Comparison of ENCODE assay signal across 8 cellular contexts in the genomic region with DNA sequence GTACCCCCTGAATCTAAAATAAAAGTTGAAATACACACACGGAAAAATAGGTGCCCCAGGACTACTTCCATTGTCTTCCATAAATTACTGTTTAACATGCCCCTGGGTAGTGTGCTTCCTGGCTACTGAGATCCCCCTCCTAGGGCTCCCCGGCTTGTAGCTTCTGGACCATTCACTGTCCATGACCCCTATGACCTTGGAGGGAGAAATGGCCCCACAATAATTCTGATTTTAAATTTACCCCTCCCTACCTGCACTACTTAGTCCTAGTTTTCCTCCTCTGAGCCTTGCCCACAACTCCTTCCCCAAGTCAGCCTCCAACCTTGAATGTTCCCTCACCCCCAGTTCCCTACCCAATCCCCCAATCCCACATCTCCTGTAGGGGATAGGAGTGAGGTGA. TPM values are rescaled to one million over a fixed set of nuclear protein-coding genes. Genes with fewer than 3 reads are reported as not detected.
DNase-seq lines count a peak whose midpoint lies in the region; ATAC-seq and TF ChIP-seq lines count a peak whose summit lies in the region.

No MANE protein-coding gene starts in this region.

- WGBS in liver, result 22% methylated on average over 2 of the region's 2 CpGs

- H3K27ac Mint-ChIP-seq in activated naive CD8-positive, alpha-beta T cell treated with anti-CD3 and anti-CD28 coated beads for 36 hours, result peak overlapping the region; percentile 82
- peak overlapping the region in 1 of 2 donors; percentile 84 for H3K27ac Mint-ChIP-seq in stimulated activated naive CD8-positive, alpha-beta T cell treated with anti-CD3 and anti-CD28 coated beads, Interleukin-15, amount 100 ng/mL, for 72 hours

- ATAC-seq in stimulated activated naive CD8-positive, alpha-beta T cell treated with anti-CD3 and anti-CD28 coated beads, Interleukin-15, amount 100 ng/mL, for 72 hours, result no peak
- ATAC-seq in HG03521 (IDR thresholded peaks at IDR 0.05; ENCODE audit: unreplicated experiment), result no peak

- H3K9me3 ChIP-seq in KOPT-K1 (ENCODE audit: insufficient read depth, low read length, poor library complexity, severe bottlenecking) (no peaks in the 10 kb centered on the region), liver (ENCODE audit: control insufficient read depth in 4 of 4, low read length in 3 of 4) (no peaks in the 10 kb centered on the region)

- H3K4me1 Mint-ChIP-seq in activated naive CD8-positive, alpha-beta T cell treated with anti-CD3 and anti-CD28 coated beads for 36 hours, result peaks cover 59% of the 10 kb centered on the region
- peaks cover 64% of the 10 kb centered on the region for H3K4me1 Mint-ChIP-seq in stimulated activated naive CD8-positive, alpha-beta T cell treated with anti-CD3 and anti-CD28 coated beads, Interleukin-15, amount 100 ng/mL, for 72 hours

- no peak for DNase-seq in activated naive CD8-positive, alpha-beta T cell treated with anti-CD3 and anti-CD28 coated beads for 36 hours
- DNase-seq in stimulated activated naive CD8-positive, alpha-beta T cell treated with anti-CD3 and anti-CD28 coated beads, Interleukin-15, amount 100 ng/mL, for 72 hours, result no peak
- no peak for DNase-seq in NCI-H1694 treated with DMSO at 0.1 percent for 48 hours (lab: John Stamatoyannopoulos, UW)
- no peak for DNase-seq in hypothalamus (lab: John Stamatoyannopoulos, UW)
- DNase-seq in NCI-H510A treated with DMSO at 0.1 percent for 48 hours (lab: John Stamatoyannopoulos, UW), result no peak

- H3K27me3 ChIP-seq in liver (ENCODE audit: control insufficient read depth in 4 of 4, insufficient read depth in 4 of 4, low read length in 3 of 4), result no peaks in the 10 kb centered on the region

- TF ChIP-seq CTCF in liver (IDR thresholded peaks at IDR 0.05; ENCODE audit: low read depth, low read length, missing input control), result no peak

- peaks cover 11 to 79% (median 57%) of the 10 kb centered on the region in 4 donors for H3K4me1 ChIP-seq in liver (ENCODE audit: control insufficient read depth in 4 of 4, insufficient read depth in 4 of 4, low read length in 3 of 4)

- H3K9me3 Mint-ChIP-seq in activated naive CD8-positive, alpha-beta T cell treated with anti-CD3 and anti-CD28 coated beads for 36 hours, result no peaks in the 10 kb centered on the region
- H3K9me3 Mint-ChIP-seq in stimulated activated naive CD8-positive, alpha-beta T cell treated with anti-CD3 and anti-CD28 coated beads, Interleukin-15, amount 100 ng/mL, for 72 hours, result no peaks in the 10 kb centered on the region

- H3K4me3 Mint-ChIP-seq in activated naive CD8-positive, alpha-beta T cell treated with anti-CD3 and anti-CD28 coated beads for 36 hours, result no peak overlapping the region
- H3K4me3 Mint-ChIP-seq in stimulated activated naive CD8-positive, alpha-beta T cell treated with anti-CD3 and anti-CD28 coated beads, Interleukin-15, amount 100 ng/mL, for 72 hours, result peak overlapping the region; percentile 36 to 50

- peak overlapping the region; percentile 8 to 57 for H3K9ac ChIP-seq in liver (ENCODE audit: low read depth in 1 of 2, low read length in 2 of 2)

- H3K27ac ChIP-seq in KOPT-K1 (ENCODE audit: low read depth, low read length, poor library complexity, severe bottlenecking) (peak overlapping the region; percentile 69), liver (ENCODE audit: low read depth in 1 of 2, low read length in 2 of 2) (peak overlapping the region; percentile 86 to 99)

- H3K4me3 ChIP-seq in liver (ENCODE audit: low read depth in 1 of 3, low read length in 3 of 3), result no peak overlapping the region

- H3K27me3 Mint-ChIP-seq in activated naive CD8-positive, alpha-beta T cell treated with anti-CD3 and anti-CD28 coated beads for 36 hours, result no peaks in the 10 kb centered on the region
- no peaks in the 10 kb centered on the region for H3K27me3 Mint-ChIP-seq in stimulated activated naive CD8-positive, alpha-beta T cell treated with anti-CD3 and anti-CD28 coated beads, Interleukin-15, amount 100 ng/mL, for 72 hours

- H3K36me3 Mint-ChIP-seq in activated naive CD8-positive, alpha-beta T cell treated with anti-CD3 and anti-CD28 coated beads for 36 hours, result no peaks in the 10 kb centered on the region

- no peaks in the 10 kb centered on the region for H3K36me3 ChIP-seq in KOPT-K1 (ENCODE audit: insufficient read depth, low read length)
- no peaks in the 10 kb centered on the region for H3K36me3 ChIP-seq in liver (ENCODE audit: control insufficient read depth in 4 of 4, insufficient read depth in 3 of 4, low read depth in 1 of 4, low read length in 3 of 4)

- no peak for TF ChIP-seq RAD21 in liver (IDR thresholded peaks at IDR 0.05)

TF ChIP-seq in liver, 16 proteins besides CTCF, POLR2A, EP300 and RAD21:
- TF ChIP-seq FOXA1 (IDR thresholded peaks at IDR 0.05) (no peak), RXRA (IDR thresholded peaks at IDR 0.05) (no peak), NR2F2 (IDR thresholded peaks at IDR 0.05) (no peak), SP1 (IDR thresholded peaks at IDR 0.05) (no peak), JUND (IDR thresholded peaks at IDR 0.05) (no peak), HNF4G (IDR thresholded peaks at IDR 0.05) (no peak), HNF4A (conservative IDR thresholded peaks at IDR 0.05) (no peak), EGR1 (IDR thresholded peaks at IDR 0.05; ENCODE audit: low read depth in 2 of 2) (no peak), FOXA2 (IDR thresholded peaks at IDR 0.05) (no peak), TAF1 (conservative IDR thresholded peaks at IDR 0.05) (no peak), YY1 (IDR thresholded peaks at IDR 0.05) (no peak)
- TF ChIP-seq, protein P1, sequence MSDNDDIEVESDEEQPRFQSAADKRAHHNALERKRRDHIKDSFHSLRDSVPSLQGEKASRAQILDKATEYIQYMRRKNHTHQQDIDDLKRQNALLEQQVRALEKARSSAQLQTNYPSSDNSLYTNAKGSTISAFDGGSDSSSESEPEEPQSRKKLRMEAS (IDR thresholded peaks at IDR 0.05), result no peak
- TF ChIP-seq, protein P2, sequence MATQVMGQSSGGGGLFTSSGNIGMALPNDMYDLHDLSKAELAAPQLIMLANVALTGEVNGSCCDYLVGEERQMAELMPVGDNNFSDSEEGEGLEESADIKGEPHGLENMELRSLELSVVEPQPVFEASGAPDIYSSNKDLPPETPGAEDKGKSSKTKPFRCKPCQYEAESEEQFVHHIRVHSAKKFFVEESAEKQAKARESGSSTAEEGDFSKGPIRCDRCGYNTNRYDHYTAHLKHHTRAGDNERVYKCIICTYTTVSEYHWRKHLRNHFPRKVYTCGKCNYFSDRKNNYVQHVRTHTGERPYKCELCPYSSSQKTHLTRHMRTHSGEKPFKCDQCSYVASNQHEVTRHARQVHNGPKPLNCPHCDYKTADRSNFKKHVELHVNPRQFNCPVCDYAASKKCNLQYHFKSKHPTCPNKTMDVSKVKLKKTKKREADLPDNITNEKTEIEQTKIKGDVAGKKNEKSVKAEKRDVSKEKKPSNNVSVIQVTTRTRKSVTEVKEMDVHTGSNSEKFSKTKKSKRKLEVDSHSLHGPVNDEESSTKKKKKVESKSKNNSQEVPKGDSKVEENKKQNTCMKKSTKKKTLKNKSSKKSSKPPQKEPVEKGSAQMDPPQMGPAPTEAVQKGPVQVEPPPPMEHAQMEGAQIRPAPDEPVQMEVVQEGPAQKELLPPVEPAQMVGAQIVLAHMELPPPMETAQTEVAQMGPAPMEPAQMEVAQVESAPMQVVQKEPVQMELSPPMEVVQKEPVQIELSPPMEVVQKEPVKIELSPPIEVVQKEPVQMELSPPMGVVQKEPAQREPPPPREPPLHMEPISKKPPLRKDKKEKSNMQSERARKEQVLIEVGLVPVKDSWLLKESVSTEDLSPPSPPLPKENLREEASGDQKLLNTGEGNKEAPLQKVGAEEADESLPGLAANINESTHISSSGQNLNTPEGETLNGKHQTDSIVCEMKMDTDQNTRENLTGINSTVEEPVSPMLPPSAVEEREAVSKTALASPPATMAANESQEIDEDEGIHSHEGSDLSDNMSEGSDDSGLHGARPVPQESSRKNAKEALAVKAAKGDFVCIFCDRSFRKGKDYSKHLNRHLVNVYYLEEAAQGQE (IDR thresholded peaks at IDR 0.05), result no peak
- TF ChIP-seq, protein P3, sequence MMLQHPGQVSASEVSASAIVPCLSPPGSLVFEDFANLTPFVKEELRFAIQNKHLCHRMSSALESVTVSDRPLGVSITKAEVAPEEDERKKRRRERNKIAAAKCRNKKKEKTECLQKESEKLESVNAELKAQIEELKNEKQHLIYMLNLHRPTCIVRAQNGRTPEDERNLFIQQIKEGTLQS (IDR thresholded peaks at IDR 0.05), result no peak
TF ChIP-seq in liver: peak in this region for 0.

RNA-seq across cellular contexts. Expression of a gene that starts 9.6 kb away (rescaled TPM):
- total RNA-seq in activated naive CD8-positive, alpha-beta T cell treated with anti-CD3 and anti-CD28 coated beads for 36 hours, result 10 to 100 TPM; 62.7 to 66.7 TPM
- 10 to 100 TPM; 24.0 to 43.7 TPM for total RNA-seq in liver
- polyA plus RNA-seq in liver, result 10 to 100 TPM in 1 of 2 donors, 1 to 10 TPM in 1; 7.9 to 23.1 TPM

RNA-seq across cellular contexts. Expression of a gene that starts 11.8 kb away (rescaled TPM):
- 1 to 10 TPM; 4.8 to 5.8 TPM for total RNA-seq in activated naive CD8-positive, alpha-beta T cell treated with anti-CD3 and anti-CD28 coated beads for 36 hours
- 1 to 10 TPM in 1 of 2 donors, under 1 TPM in 1; 0.84 to 2.3 TPM for total RNA-seq in liver
- polyA plus RNA-seq in liver, result 10 to 100 TPM in 1 of 2 donors, 1 to 10 TPM in 1; 8.8 to 13.7 TPM

RNA-seq across cellular contexts. Expression of a gene that starts 28.1 kb away (rescaled TPM):
- 10 to 100 TPM; 74.5 to 77.0 TPM for total RNA-seq in activated naive CD8-positive, alpha-beta T cell treated with anti-CD3 and anti-CD28 coated beads for 36 hours
- total RNA-seq in liver, result 10 to 100 TPM; 17.1 to 17.9 TPM
- polyA plus RNA-seq in liver, result 10 to 100 TPM; 11.4 to 12.9 TPM

RNA-seq across cellular contexts. Expression of a gene that starts 49.4 kb away (rescaled TPM):
- 10 to 100 TPM; 11.4 to 12.1 TPM for total RNA-seq in activated naive CD8-positive, alpha-beta T cell treated with anti-CD3 and anti-CD28 coated beads for 36 hours
- 10 to 100 TPM in 1 of 2 donors, 1 to 10 TPM in 1; 8.5 to 10.3 TPM for total RNA-seq in liver
- 1 to 10 TPM; 3.2 to 6.3 TPM for polyA plus RNA-seq in liver

RNA-seq across cellular contexts. Expression of a gene that starts 58.0 kb away (rescaled TPM):
- total RNA-seq in activated naive CD8-positive, alpha-beta T cell treated with anti-CD3 and anti-CD28 coated beads for 36 hours, result 100 to 1,000 TPM; 103 to 107 TPM
- total RNA-seq in liver, result 10 to 100 TPM; 31.0 to 37.1 TPM
- polyA plus RNA-seq in liver, result 10 to 100 TPM; 19.2 to 27.2 TPM
